ENCODE assay signal across 8 cellular contexts in the genomic region with DNA sequence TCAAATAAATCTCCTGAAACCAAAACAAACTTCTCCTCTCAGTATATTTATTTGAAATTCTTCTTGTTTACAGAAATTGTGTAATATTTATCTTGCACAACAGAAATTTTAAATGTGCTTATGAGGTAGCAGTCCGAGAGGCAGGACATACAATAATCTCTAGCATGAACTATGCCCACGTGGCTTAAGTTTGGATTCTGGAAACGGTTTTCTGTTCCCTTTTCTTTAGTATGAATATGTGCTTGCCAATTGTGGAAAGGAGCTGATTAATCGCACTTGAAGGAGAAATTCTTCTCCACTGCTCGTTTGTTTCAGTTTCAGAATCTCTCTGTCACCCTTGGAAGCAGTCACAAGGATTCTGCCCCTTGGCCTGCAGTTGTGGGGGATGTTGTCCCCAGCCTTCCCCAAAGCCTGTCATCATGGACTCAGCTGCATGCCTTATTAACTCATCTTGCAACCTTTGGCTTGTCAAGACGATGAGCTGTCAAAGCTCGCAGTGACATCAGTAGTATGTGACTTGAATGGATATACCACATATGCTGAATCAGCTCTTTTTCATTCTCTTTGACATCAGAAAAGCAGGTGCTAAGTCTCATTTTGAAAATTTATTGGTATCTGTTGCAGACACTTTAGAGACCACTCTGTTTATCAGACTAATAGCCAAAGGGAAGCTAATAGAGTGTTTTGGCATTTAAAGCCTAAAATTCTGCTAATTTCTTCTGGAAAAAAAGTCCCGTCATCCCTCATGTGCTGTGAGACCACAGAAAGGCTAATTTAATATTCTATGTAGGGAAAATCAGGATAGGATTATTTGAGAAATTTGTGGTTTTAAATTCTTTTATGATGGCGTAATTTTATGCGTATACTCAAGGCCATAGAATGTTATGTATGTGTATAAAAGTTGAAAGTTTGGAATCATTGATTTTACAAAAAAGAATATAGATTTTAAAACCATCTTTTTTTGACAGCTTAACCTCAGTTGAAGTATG.
A peak's percentile ranks its signal among the peaks of the same experiment; 100 is the strongest.
DNase-seq lines count a peak whose midpoint lies in the region; ATAC-seq, FAIRE-seq and TF ChIP-seq lines count a peak whose summit lies in the region.

No MANE protein-coding gene starts in this region.

- H2AK5ac ChIP-seq in H1 (ENCODE audit: low read depth, low read length), result no peak overlapping the region

- H3K27me3 ChIP-seq in SK-N-SH (ENCODE audit: insufficient read depth) (no peaks in the 10 kb centered on the region), OCI-LY3 (ENCODE audit: low read depth, low read length) (no peaks in the 10 kb centered on the region), H1 (replicated peaks in 1 of 4; ENCODE audit: control insufficient read depth in 3 of 4, extremely low read depth in 1 of 4, insufficient read depth in 3 of 4, low read length in 3 of 4) (no peaks in the 10 kb centered on the region)

- DNase-seq in SK-N-SH, result no peak
- DNase-seq in H1 (ENCODE audit: low read depth in 1 of 2, low spot score in 2 of 2), result no peak
- no peak for DNase-seq in osteocyte (ENCODE audit: extremely low spot score, unreplicated experiment)
- DNase-seq in KG1 (lab: John Stamatoyannopoulos, UW), result no peak
- DNase-seq in cerebellum (ENCODE audit: low spot score), result no peak

- no peak for TF ChIP-seq POLR2A in H1 (IDR thresholded peaks at IDR 0.05; ENCODE audit: control extremely low read depth in 1 of 2, low read depth in 2 of 2, low read length in 2 of 2)

- no peak overlapping the region for H3K14ac ChIP-seq in H1 (ENCODE audit: insufficient read length)

- no peak overlapping the region for H3K4me2 ChIP-seq in SK-N-SH
- peak overlapping the region; percentile 71 for H3K4me2 ChIP-seq in OCI-LY3 (ENCODE audit: low read length)
- no peak overlapping the region for H3K4me2 ChIP-seq in H1 (ENCODE audit: insufficient read depth in 1 of 2, low read depth in 2 of 2, low read length in 2 of 2)

- peak overlapping the region; percentile 69 for H3K27ac Mint-ChIP-seq in osteocyte (ENCODE audit: unreplicated experiment)

- POLR2A ChIA-PET in SK-N-SH (lab: Yijun Ruan, JAX), result no interaction called here
- POLR2A ChIA-PET in H1 (lab: Charles Lee; ENCODE audit: partially characterized antibody), result interaction anchor here (0.6 to 1.3 kb wide), 4 partner anchors 21 to 1853 kb away, joined by 3 to 4 read pairs (median 3); no protein-coding TSS in a partner anchor

- H4K20me1 ChIP-seq in SK-N-SH (ENCODE audit: insufficient read depth), result peaks cover 39% of the 10 kb centered on the region
- peaks cover 26% of the 10 kb centered on the region for H4K20me1 ChIP-seq in OCI-LY3 (ENCODE audit: insufficient read depth, low read length)
- H4K20me1 ChIP-seq in H1 (replicated peaks in 1 of 2; ENCODE audit: control insufficient read depth in 1 of 2, insufficient read depth in 2 of 2, low read length in 2 of 2), result peaks cover 0 to 2% of the 10 kb centered on the region in 2 experiments

- no peaks in the 10 kb centered on the region for H3K9me2 ChIP-seq in SK-N-SH

- no peak for TF ChIP-seq RAD21 in SK-N-SH (IDR thresholded peaks at IDR 0.05; ENCODE audit: low read length)
- TF ChIP-seq RAD21 in H1 (IDR thresholded peaks at IDR 0.05 in 1 of 2, conservative IDR thresholded peaks at IDR 0.05 in 1 of 2; ENCODE audit: low read depth in 2 of 2, low read length in 2 of 2), result no peak

- H3K4me3 Mint-ChIP-seq in osteocyte (ENCODE audit: unreplicated experiment), result peak overlapping the region; percentile 48

- H2BK5ac ChIP-seq in H1 (ENCODE audit: low read depth, low read length), result no peak overlapping the region; the same call in 1 of the 2 replicates

- no peaks in the 10 kb centered on the region for H3K23me2 ChIP-seq in H1 (ENCODE audit: low read depth, low read length)

- H3K4me1 ChIP-seq in SK-N-SH (ENCODE audit: control insufficient read depth in 1 of 2, insufficient read depth in 2 of 2, low read depth in 1 of 2, low read length in 1 of 2) (peaks cover 0 to 7% of the 10 kb centered on the region in 2 experiments; a peak in 3 of 4 replicates), OCI-LY3 (ENCODE audit: low read length) (peaks cover 29% of the 10 kb centered on the region), H1 (replicated peaks in 1 of 4; ENCODE audit: control insufficient read depth in 3 of 4, insufficient read depth in 4 of 4, low read length in 3 of 4) (peaks cover 9 to 17% (median 13%) of the 10 kb centered on the region in 4 experiments)

- H2BK120ac ChIP-seq in H1 (replicated peaks; ENCODE audit: low read depth, low read length), result no peak overlapping the region

- H3K4me1 Mint-ChIP-seq in osteocyte (ENCODE audit: unreplicated experiment), result peaks cover 23% of the 10 kb centered on the region

- no peak overlapping the region; a peak in 1 of 4 replicates for H3K27ac ChIP-seq in SK-N-SH (ENCODE audit: low read depth in 2 of 2, low read length in 1 of 2)
- no peak overlapping the region for H3K27ac ChIP-seq in OCI-LY3 (ENCODE audit: low read length)
- no peak overlapping the region for H3K27ac ChIP-seq in H1 (ENCODE audit: low read depth, low read length)

- no peak overlapping the region for H3K4ac ChIP-seq in H1 (replicated peaks; ENCODE audit: insufficient read length, low read depth, low read length)

- FAIRE-seq in H1 (lab: Jason Lieb, UNC), result no peak

- no peak overlapping the region for H3K56ac ChIP-seq in H1 (replicated peaks; ENCODE audit: insufficient read length, low read depth, low read length)

- H3K18ac ChIP-seq in H1 (ENCODE audit: extremely low read depth, low read length), result no peak overlapping the region

- no peak overlapping the region for H2BK15ac ChIP-seq in H1 (ENCODE audit: low read length)

- H3K79me2 ChIP-seq in SK-N-SH (ENCODE audit: insufficient read depth), result peaks cover 95% of the 10 kb centered on the region
- H3K79me2 ChIP-seq in OCI-LY3 (ENCODE audit: low read length), result peaks cover 53% of the 10 kb centered on the region
- H3K79me2 ChIP-seq in H1 (ENCODE audit: control insufficient read depth in 1 of 2, insufficient read depth in 2 of 2, low read length in 2 of 2), result peaks cover 0 to 89% of the 10 kb centered on the region in 2 experiments; a peak in 3 of 4 replicates

- peaks cover 11% of the 10 kb centered on the region; the same call in 1 of the 2 replicates for H3K79me1 ChIP-seq in H1 (ENCODE audit: low read depth, low read length)

- H4K8ac ChIP-seq in H1 (ENCODE audit: extremely low read depth, insufficient read depth, low read length), result no peak overlapping the region

- H4K91ac ChIP-seq in H1 (replicated peaks; ENCODE audit: insufficient read length, low read length), result no peak overlapping the region

- peak overlapping the region; percentile 34; the same call in 1 of the 2 replicates for H2BK20ac ChIP-seq in H1 (ENCODE audit: low read length)

- no peak overlapping the region for H3K23ac ChIP-seq in H1 (ENCODE audit: insufficient read length)

- no peak for TF ChIP-seq EP300 in SK-N-SH (IDR thresholded peaks at IDR 0.05; ENCODE audit: borderline replicate concordance in 1 of 2, low read depth in 1 of 2, low read length in 1 of 2)
- no peak for TF ChIP-seq EP300 in H1 (IDR thresholded peaks at IDR 0.05; ENCODE audit: borderline replicate concordance in 1 of 2, low read depth in 2 of 2, low read length in 2 of 2)

- no peaks in the 10 kb centered on the region for H3K9me3 Mint-ChIP-seq in osteocyte (ENCODE audit: unreplicated experiment)

- H3K36me3 Mint-ChIP-seq in osteocyte (ENCODE audit: unreplicated experiment), result no peaks in the 10 kb centered on the region

- TF ChIP-seq CTCF in SK-N-SH (IDR thresholded peaks at IDR 0.05), result no peak
- TF ChIP-seq CTCF in OCI-LY3 (IDR thresholded peaks at IDR 0.05; ENCODE audit: low read depth, low read length), result no peak
- no peak for TF ChIP-seq CTCF in H1 (IDR thresholded peaks at IDR 0.05; ENCODE audit: control extremely low read depth in 1 of 3, insufficient read depth in 1 of 3, low read depth in 1 of 3, low read length in 3 of 3)
- TF ChIP-seq CTCF in osteocyte (IDR thresholded peaks at IDR 0.05), result no peak

- H3K27me3 Mint-ChIP-seq in osteocyte (ENCODE audit: unreplicated experiment), result no peaks in the 10 kb centered on the region

- no peak overlapping the region; the same call in 1 of the 2 replicates for H2BK12ac ChIP-seq in H1 (ENCODE audit: low read depth, low read length)

- H3K4me3 ChIP-seq in SK-N-SH (ENCODE audit: low read depth in 2 of 2, low read length in 1 of 2), result no peak overlapping the region
- peak overlapping the region; percentile 47 for H3K4me3 ChIP-seq in OCI-LY3 (ENCODE audit: low read length)
- no peak overlapping the region for H3K4me3 ChIP-seq in H1 (ENCODE audit: extremely low read depth in 1 of 4, insufficient read depth in 2 of 4, low read depth in 3 of 4, low read length in 4 of 4)

- H3K36me3 ChIP-seq in SK-N-SH (replicated peaks in 1 of 2; ENCODE audit: control insufficient read depth in 1 of 2, insufficient read depth in 2 of 2, low read length in 1 of 2) (no peaks in the 10 kb centered on the region), OCI-LY3 (replicated peaks; ENCODE audit: low read depth, low read length) (no peaks in the 10 kb centered on the region), H1 (ENCODE audit: control insufficient read depth in 2 of 4, insufficient read depth in 4 of 4, low read length in 3 of 4) (no peaks in the 10 kb centered on the region)

- CTCF ChIA-PET in SK-N-SH (lab: Yijun Ruan, JAX) (interaction anchor here (0.8 to 2.2 kb wide), 4 partner anchors 9 to 184 kb away, joined by 3 to 10 read pairs (median 3); no protein-coding TSS in a partner anchor), H1 (lab: Charles Lee; ENCODE audit: partially characterized antibody) (interaction anchor here (1.0 to 1.8 kb wide), 8 partner anchors 9 to 65 kb away, joined by 3 to 5 read pairs (median 4); no protein-coding TSS in a partner anchor)

- H3F3A ChIP-seq in SK-N-SH (replicated peaks; ENCODE audit: insufficient read depth), result peaks cover 4% of the 10 kb centered on the region

- no peaks in the 10 kb centered on the region for H3K9me3 ChIP-seq in SK-N-SH
- H3K9me3 ChIP-seq in OCI-LY3 (ENCODE audit: insufficient read depth, low read length), result no peaks in the 10 kb centered on the region
- H3K9me3 ChIP-seq in H1 (ENCODE audit: insufficient read depth in 2 of 2, low read depth in 1 of 2, low read length in 1 of 2), result no peaks in the 10 kb centered on the region

- H4K5ac ChIP-seq in H1 (ENCODE audit: insufficient read length, low read depth, low read length), result no peak overlapping the region

- H3K9ac ChIP-seq in SK-N-SH (no peak overlapping the region), OCI-LY3 (ENCODE audit: low read length) (no peak overlapping the region; the same call in 1 of the 2 replicates), H1 (replicated peaks in 1 of 4; ENCODE audit: extremely low read depth in 1 of 4, low read depth in 3 of 4, low read length in 3 of 4) (no peak overlapping the region; a peak in 1 of 7 replicates)

- ATAC-seq in SK-N-SH treated with all-trans-retinoic acid at 6 μM for 48 hours (peak; percentile 73), GM18873 (IDR thresholded peaks at IDR 0.05; ENCODE audit: low FRiP score, unreplicated experiment) (no peak)

- 86% methylated on average over 10 of the region's 10 CpGs for WGBS in SK-N-SH (ENCODE audit: low lambda C conversion rate)
- 83 to 100% methylated on average over 2 to 10 of the region's 10 CpGs for WGBS in H1 (ENCODE audit: extremely low coverage in 1 of 2, insufficient coverage in 1 of 2, insufficient read length in 1 of 2, insufficient replicate concordance in 2 of 2, low coverage in 1 of 2, low lambda C conversion rate in 2 of 2, missing lambda C conversion rate in 1 of 2), 2 experiments

- no peak overlapping the region for H2AFZ ChIP-seq in SK-N-SH (ENCODE audit: low read depth)
- no peak overlapping the region for H2AFZ ChIP-seq in OCI-LY3 (ENCODE audit: low read depth, low read length)
- H2AFZ ChIP-seq in H1 (ENCODE audit: low read length), result no peak overlapping the region
